In the genomic region with DNA sequence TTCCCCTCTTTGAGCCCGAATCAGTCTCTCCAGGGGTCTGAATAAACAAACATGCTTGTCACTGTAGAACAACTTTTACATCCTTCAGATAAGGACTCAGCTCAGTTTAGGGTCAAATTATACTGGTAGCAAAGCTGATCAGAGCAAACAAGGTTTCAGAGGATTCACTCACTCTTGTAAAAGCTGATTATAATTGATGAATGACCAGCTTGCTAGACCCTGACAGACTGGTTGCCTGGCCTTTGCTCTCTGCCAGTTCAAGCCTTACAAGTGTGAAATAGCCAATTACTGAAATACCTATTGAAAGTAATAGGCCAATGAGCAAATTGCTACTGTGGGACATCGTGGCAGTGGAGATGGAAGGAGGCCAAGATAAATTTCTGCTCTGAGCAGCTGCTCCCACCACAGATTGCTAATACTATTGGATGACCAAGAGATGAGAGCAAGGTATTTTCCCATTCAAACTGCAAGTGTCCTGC, we compare ENCODE assay signal across 19 cellular contexts.
DNase-seq lines count a peak whose midpoint lies in the region; TF ChIP-seq lines count a peak whose summit lies in the region.
"Had no signal": no experiment of that assay in that cellular context is flagged by ENCODE, and none has a peak within 500 bp of the region (broad histone marks: within the 10 kb centered on the region; RNA-seq: fewer than 3 reads in every experiment).

No MANE protein-coding gene starts in this region.

- peak; percentile 15 for DNase-seq in NCI-H2196 (lab: John Stamatoyannopoulos, UW; ENCODE audit: unreplicated experiment)
- DNase-seq in NCI-H2196 treated with DMSO at 0.1 percent for 48 hours (lab: John Stamatoyannopoulos, UW; ENCODE audit: unreplicated experiment) = no peak
- peak; percentile 63 for DNase-seq in NCI-H774 (lab: John Stamatoyannopoulos, UW)
- DNase-seq in glomerular visceral epithelial cell (ENCODE audit: extremely low spot score) = peak; percentile 13
- no peak for DNase-seq in NCI-H2107 treated with DMSO at 0.1 percent for 48 hours (lab: John Stamatoyannopoulos, UW; ENCODE audit: unreplicated experiment)
- DNase-seq in NCI-H1048 (lab: John Stamatoyannopoulos, UW) = no peak
- no peak for DNase-seq in GM13977 (ENCODE audit: low spot score)
- DNase-seq in GM03348 (ENCODE audit: low spot score) = no peak
- DNase-seq: activated CD8-positive, alpha-beta memory T cell treated with anti-CD3 and anti-CD28 coated beads, Interleukin-2, amount 50 U/mL, for 48 hours; aorta; C1 segment of cervical spinal cord; EL; gastrocnemius medialis; naive thymus-derived CD4-positive, alpha-beta T cell; NCI-H2171 treated with DMSO at 0.1 percent for 48 hours; psoas muscle; stimulated activated CD4-positive, alpha-beta T cell treated with anti-CD3 and anti-CD28 coated beads, Interleukin-12 subunit alpha, Interleukin-12 subunit beta, amount 100 ng/mL, for 4 hours; stimulated activated naive CD4-positive, alpha-beta T cell; T-helper 9 cell had no signal

- no peak for TF ChIP-seq CTCF in GM13977 (IDR thresholded peaks at IDR 0.05; ENCODE audit: extremely low read depth, insufficient read depth, missing control alignments)

- in situ Hi-C loops in GM13977 (cut with MboI; ENCODE audit: low pct_unique_long_range_greater_than_20kb, low sequenced_read_pairs, unreplicated experiment) = no loop called here

Comparison
In these comparisons a context has a peak if more than half of its experiments do, and no peak if none do; other contexts are left out.
1. DNase-seq: peak in NCI-H2196 (single experiment), NCI-H774 (single experiment) and glomerular visceral epithelial cell (single experiment); none in NCI-H2196 treated with DMSO at 0.1 percent for 48 hours (single experiment), NCI-H2107 treated with DMSO at 0.1 percent for 48 hours (single experiment), NCI-H1048 (single experiment), GM13977 (single experiment) and GM03348 (single experiment).